In the genomic region with DNA sequence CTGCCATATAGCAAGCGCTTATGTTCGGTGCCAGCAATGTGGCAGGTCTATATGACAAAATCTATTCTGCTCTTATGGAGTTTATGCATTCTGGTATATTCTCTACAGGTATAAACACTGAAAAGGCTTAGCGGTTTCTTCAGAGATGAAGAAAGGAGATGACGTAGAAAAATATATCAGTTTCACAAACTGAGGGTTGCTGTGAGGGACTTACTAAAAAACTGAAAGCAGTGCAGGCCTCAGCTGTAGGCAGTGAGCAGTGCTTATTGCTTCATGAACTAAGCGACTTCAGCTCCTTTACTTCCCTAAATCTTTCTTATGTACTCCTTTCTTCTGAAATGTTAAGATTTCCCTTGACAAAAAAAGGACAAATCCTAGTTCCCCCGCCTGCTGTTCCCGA, we compare ENCODE assay signal across 1 cellular context.
TF ChIP-seq lines count a peak whose summit lies in the region.

No MANE protein-coding gene starts in this region.

TF ChIP-seq in HCT116, 20 proteins besides CTCF, POLR2A, EP300 and RAD21 (continued from another document):
- TF ChIP-seq, protein P1, sequence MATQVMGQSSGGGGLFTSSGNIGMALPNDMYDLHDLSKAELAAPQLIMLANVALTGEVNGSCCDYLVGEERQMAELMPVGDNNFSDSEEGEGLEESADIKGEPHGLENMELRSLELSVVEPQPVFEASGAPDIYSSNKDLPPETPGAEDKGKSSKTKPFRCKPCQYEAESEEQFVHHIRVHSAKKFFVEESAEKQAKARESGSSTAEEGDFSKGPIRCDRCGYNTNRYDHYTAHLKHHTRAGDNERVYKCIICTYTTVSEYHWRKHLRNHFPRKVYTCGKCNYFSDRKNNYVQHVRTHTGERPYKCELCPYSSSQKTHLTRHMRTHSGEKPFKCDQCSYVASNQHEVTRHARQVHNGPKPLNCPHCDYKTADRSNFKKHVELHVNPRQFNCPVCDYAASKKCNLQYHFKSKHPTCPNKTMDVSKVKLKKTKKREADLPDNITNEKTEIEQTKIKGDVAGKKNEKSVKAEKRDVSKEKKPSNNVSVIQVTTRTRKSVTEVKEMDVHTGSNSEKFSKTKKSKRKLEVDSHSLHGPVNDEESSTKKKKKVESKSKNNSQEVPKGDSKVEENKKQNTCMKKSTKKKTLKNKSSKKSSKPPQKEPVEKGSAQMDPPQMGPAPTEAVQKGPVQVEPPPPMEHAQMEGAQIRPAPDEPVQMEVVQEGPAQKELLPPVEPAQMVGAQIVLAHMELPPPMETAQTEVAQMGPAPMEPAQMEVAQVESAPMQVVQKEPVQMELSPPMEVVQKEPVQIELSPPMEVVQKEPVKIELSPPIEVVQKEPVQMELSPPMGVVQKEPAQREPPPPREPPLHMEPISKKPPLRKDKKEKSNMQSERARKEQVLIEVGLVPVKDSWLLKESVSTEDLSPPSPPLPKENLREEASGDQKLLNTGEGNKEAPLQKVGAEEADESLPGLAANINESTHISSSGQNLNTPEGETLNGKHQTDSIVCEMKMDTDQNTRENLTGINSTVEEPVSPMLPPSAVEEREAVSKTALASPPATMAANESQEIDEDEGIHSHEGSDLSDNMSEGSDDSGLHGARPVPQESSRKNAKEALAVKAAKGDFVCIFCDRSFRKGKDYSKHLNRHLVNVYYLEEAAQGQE (IDR thresholded peaks at IDR 0.05; ENCODE audit: low read depth), result no peak
- TF ChIP-seq ZNF274 (IDR thresholded peaks at IDR 0.05; ENCODE audit: low read depth, low read length) (no peak), POLR2AphosphoS5 (IDR thresholded peaks at IDR 0.05; ENCODE audit: low read depth, low read length) (no peak), SIN3A (IDR thresholded peaks at IDR 0.05; ENCODE audit: low read depth) (no peak), EGR1 (IDR thresholded peaks at IDR 0.05; ENCODE audit: low read depth) (no peak), ELF1 (IDR thresholded peaks at IDR 0.05; ENCODE audit: borderline replicate concordance, low read depth) (no peak), SP1 (IDR thresholded peaks at IDR 0.05; ENCODE audit: low read depth) (no peak)
- TF ChIP-seq, protein P2, sequence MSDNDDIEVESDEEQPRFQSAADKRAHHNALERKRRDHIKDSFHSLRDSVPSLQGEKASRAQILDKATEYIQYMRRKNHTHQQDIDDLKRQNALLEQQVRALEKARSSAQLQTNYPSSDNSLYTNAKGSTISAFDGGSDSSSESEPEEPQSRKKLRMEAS (IDR thresholded peaks at IDR 0.05), result no peak
